Comparison of ENCODE assay signal across 1 cellular context in genomic region chr14:87810711-87811110, GRCh38.
TF ChIP-seq lines count a peak whose summit lies in the region.

No MANE protein-coding gene starts in this region.

TF ChIP-seq in HepG2, 621 proteins besides CTCF, POLR2A, EP300 and RAD21 (continued from another document):
- TF ChIP-seq ZSCAN5A (CRISPR knock-in tag; IDR thresholded peaks at IDR 0.05; ENCODE audit: borderline replicate concordance) (no peak), ZBTB43 (CRISPR knock-in tag; conservative IDR thresholded peaks at IDR 0.05) (no peak), ZNF614 (CRISPR knock-in tag; IDR thresholded peaks at IDR 0.05; ENCODE audit: borderline replicate concordance) (no peak), ZSCAN9 (CRISPR knock-in tag; IDR thresholded peaks at IDR 0.05; ENCODE audit: borderline replicate concordance) (no peak), HES4 (CRISPR knock-in tag; IDR thresholded peaks at IDR 0.05; ENCODE audit: borderline replicate concordance) (no peak), ZFP36 (IDR thresholded peaks at IDR 0.05; ENCODE audit: borderline replicate concordance, low read depth, low read length, partially characterized antibody) (no peak), CENPT (CRISPR knock-in tag; IDR thresholded peaks at IDR 0.05; ENCODE audit: low read depth) (no peak), ZNF18 (CRISPR knock-in tag; IDR thresholded peaks at IDR 0.05; ENCODE audit: insufficient replicate concordance) (no peak), CBX1 (IDR thresholded peaks at IDR 0.05; ENCODE audit: low read depth) (no peak), ZNF274 (CRISPR knock-in tag; IDR thresholded peaks at IDR 0.05) (no peak), ZNF83 (CRISPR knock-in tag; IDR thresholded peaks at IDR 0.05; ENCODE audit: borderline replicate concordance) (no peak), ZNF556 (CRISPR knock-in tag; IDR thresholded peaks at IDR 0.05; ENCODE audit: borderline replicate concordance) (no peak), CREB1 (IDR thresholded peaks at IDR 0.05) (peak; percentile 34; the same call in 1 of the 2 replicates), CREB1 (CRISPR knock-in tag; IDR thresholded peaks at IDR 0.05) (no peak), ZNF678 (CRISPR knock-in tag; IDR thresholded peaks at IDR 0.05) (no peak), POLR2G (IDR thresholded peaks at IDR 0.05; ENCODE audit: low read depth, low read length) (no peak), NFYC (CRISPR knock-in tag; IDR thresholded peaks at IDR 0.05) (peak; percentile 47; the same call in 1 of the 2 replicates), HMGXB3 (CRISPR knock-in tag; IDR thresholded peaks at IDR 0.05; ENCODE audit: borderline replicate concordance) (0 out of 2 replicates have a peak, but pooled peaks have one; percentile 40), ZBTB20 (CRISPR knock-in tag; IDR thresholded peaks at IDR 0.05; ENCODE audit: borderline replicate concordance, low read depth) (no peak), MXI1 (IDR thresholded peaks at IDR 0.05; ENCODE audit: borderline replicate concordance, low read depth, low read length) (no peak), TEAD3 (CRISPR knock-in tag; optimal IDR thresholded peaks at IDR 0.05; ENCODE audit: borderline replicate concordance) (no peak), NFYB (CRISPR knock-in tag; IDR thresholded peaks at IDR 0.05) (no peak), PHF8 (CRISPR knock-in tag; IDR thresholded peaks at IDR 0.05) (no peak), ZNF446 (CRISPR knock-in tag; IDR thresholded peaks at IDR 0.05) (no peak)
